ENCODE assay signal across 15 cellular contexts in the genomic region with DNA sequence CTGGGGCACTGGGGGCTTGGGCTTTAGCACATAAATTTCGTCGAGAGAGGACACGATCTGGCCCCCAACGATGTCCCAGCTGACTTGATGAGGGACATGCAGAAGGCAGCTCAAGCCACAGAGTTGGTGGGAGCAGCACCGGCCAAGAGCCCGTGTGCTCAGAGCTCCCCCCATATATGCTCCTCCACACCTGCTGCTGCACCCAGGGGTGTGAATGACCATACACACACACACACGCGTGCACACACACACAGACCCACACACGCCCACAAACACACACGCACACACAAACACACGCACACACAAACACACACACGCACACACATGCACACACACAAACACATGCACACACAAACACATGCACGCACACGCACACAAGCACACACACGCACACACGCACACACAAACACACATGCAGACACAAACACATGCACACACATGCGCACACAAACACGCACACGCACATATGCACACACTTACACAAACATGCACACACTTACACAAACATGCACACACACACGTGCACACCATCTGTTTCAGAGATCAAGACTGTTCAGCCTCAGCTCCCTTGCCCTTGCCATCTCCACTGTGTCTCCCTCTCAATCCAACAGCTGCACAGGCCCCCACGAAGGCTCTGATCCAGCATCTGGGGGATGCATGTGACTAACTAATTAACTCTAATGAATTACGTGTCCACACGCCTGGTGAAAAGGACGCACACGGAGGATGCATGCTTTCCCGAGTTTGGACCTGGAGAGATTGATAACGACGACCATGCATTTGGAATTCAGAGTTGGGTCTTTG.
DNase-seq lines count a peak whose midpoint lies in the region; ATAC-seq and TF ChIP-seq lines count a peak whose summit lies in the region.
"Had no signal": no experiment of that assay in that cellular context is flagged by ENCODE, and none has a peak within 500 bp of the region (broad histone marks: within the 10 kb centered on the region; RNA-seq: fewer than 3 reads in every experiment).

No MANE protein-coding gene starts in this region.

- H2BK120ac ChIP-seq in IMR-90 (ENCODE audit: low read depth, low read length) (no peak overlapping the region), neuronal stem cell (ENCODE audit: low read depth, low read length) (peak overlapping the region; percentile 29)

- no peak overlapping the region for H4K91ac ChIP-seq in IMR-90 (ENCODE audit: insufficient read depth, low read depth, low read length)
- peak overlapping the region; percentile 47 for H4K91ac ChIP-seq in neuronal stem cell (ENCODE audit: low read depth, low read length, poor library complexity)

- H3K79me1 ChIP-seq in IMR-90 (ENCODE audit: low read depth in 1 of 2, low read length in 2 of 2): no peaks in the 10 kb centered on the region
- H3K79me1 ChIP-seq in neuronal stem cell (ENCODE audit: low read depth, low read length): no peaks in the 10 kb centered on the region

- no peak overlapping the region for H2BK20ac ChIP-seq in IMR-90 (ENCODE audit: low read depth, low read length)

- H2BK5ac ChIP-seq in IMR-90 (ENCODE audit: low read depth, low read length, poor library complexity, severe bottlenecking) (peak overlapping the region; percentile 54), neuronal stem cell (ENCODE audit: low read length) (no peak overlapping the region)

- H3K9ac ChIP-seq in IMR-90 (ENCODE audit: low read depth, low read length): no peak overlapping the region
- peak overlapping the region; percentile 64 for H3K9ac ChIP-seq in neuronal stem cell (ENCODE audit: low read depth, low read length, poor library complexity)

- no peak overlapping the region for H3K4me2 ChIP-seq in IMR-90 (ENCODE audit: low read depth, low read length)
- H3K4me2 ChIP-seq in neuronal stem cell (ENCODE audit: insufficient read depth, low read length, poor library complexity, severe bottlenecking): no peak overlapping the region

- H3K9me1 ChIP-seq in IMR-90 (ENCODE audit: insufficient read depth, low read length): no peaks in the 10 kb centered on the region

- POLR2A ChIA-PET in activated CD4-positive, alpha-beta memory T cell treated with anti-CD3 and anti-CD28 coated beads, Interleukin-2, amount 10 ng/mL, durations not matched to agents 7 days and 5 days (lab: Charles Lee): interaction anchor here (0.6 to 0.9 kb wide), 2 partner anchors 10 to 17 kb away, joined by 3 read pairs; no protein-coding TSS in a partner anchor
- POLR2A ChIA-PET in activated CD4-positive, alpha-beta memory T cell treated with anti-CD3 and anti-CD28 coated beads for 36 hours (lab: Charles Lee): no interaction called here
- POLR2A ChIA-PET in IMR-90 (lab: Charles Lee; ENCODE audit: unreplicated experiment): no interaction called here

- H2AFZ ChIP-seq in IMR-90 (replicated peaks; ENCODE audit: low read length, poor library complexity): no peak overlapping the region
- H2AFZ ChIP-seq in neuronal stem cell (ENCODE audit: low read length): no peak overlapping the region

- TF ChIP-seq RAD21 in IMR-90 (IDR thresholded peaks at IDR 0.05; ENCODE audit: low read length): no peak

- no peak overlapping the region for H3K56ac ChIP-seq in IMR-90 (ENCODE audit: extremely low read depth, insufficient read depth, low read length)

- H3K4me3 ChIP-seq in IMR-90 (ENCODE audit: insufficient read depth, low read depth, low read length) (no peak overlapping the region), neuronal stem cell (ENCODE audit: low read length in 2 of 2) (peak overlapping the region in 1 of 2 donors; percentile 58), lower leg skin (ENCODE audit: low read depth, poor library complexity, severe bottlenecking) (no peak overlapping the region)
- H3K4me3 ChIP-seq: suprapubic skin had no signal

- H3K27ac ChIP-seq in IMR-90 (ENCODE audit: insufficient read depth, low read length): no peak overlapping the region
- no peak overlapping the region for H3K27ac ChIP-seq in neuronal stem cell (replicated peaks; ENCODE audit: low read length)
- H3K27ac ChIP-seq: suprapubic skin had no signal

- H4K20me1 ChIP-seq in IMR-90 (ENCODE audit: insufficient read depth, low read length): no peaks in the 10 kb centered on the region; the same call in 1 of the 2 replicates

- H3K36me3 ChIP-seq in IMR-90 (ENCODE audit: control insufficient read depth, insufficient read depth, low read length): no peaks in the 10 kb centered on the region
- peaks cover 0 to 2% of the 10 kb centered on the region in 2 donors for H3K36me3 ChIP-seq in neuronal stem cell (replicated peaks in 1 of 2; ENCODE audit: control insufficient read depth in 2 of 2, insufficient read depth in 2 of 2, low read length in 2 of 2)
- H3K36me3 ChIP-seq: suprapubic skin had no signal

- no peak overlapping the region for H2AK5ac ChIP-seq in IMR-90 (ENCODE audit: low read depth, low read length)
- no peak overlapping the region for H2AK5ac ChIP-seq in neuronal stem cell (ENCODE audit: low read depth, low read length)

- peaks cover 13% of the 10 kb centered on the region for H3K36me3 Mint-ChIP-seq in activated CD4-positive, alpha-beta memory T cell treated with anti-CD3 and anti-CD28 coated beads, Interleukin-2, amount 10 ng/mL, durations not matched to agents 7 days and 5 days (ENCODE audit: low read depth)
- peaks cover 14% of the 10 kb centered on the region for H3K36me3 Mint-ChIP-seq in activated CD4-positive, alpha-beta memory T cell treated with anti-CD3 and anti-CD28 coated beads for 36 hours
- no peaks in the 10 kb centered on the region for H3K36me3 Mint-ChIP-seq in activated T-helper 17 cell treated with anti-CD3 and anti-CD28 coated beads, Interleukin-2, amount 50 U/mL, for 72 hours (ENCODE audit: low read depth)

- H4K5ac ChIP-seq in IMR-90 (ENCODE audit: low read depth, low read length): no peak overlapping the region

- no peak overlapping the region for H2AK9ac ChIP-seq in IMR-90 (replicated peaks; ENCODE audit: low read depth, low read length, poor library complexity)

- peaks cover 15% of the 10 kb centered on the region for H3K9me3 Mint-ChIP-seq in activated CD4-positive, alpha-beta memory T cell treated with anti-CD3 and anti-CD28 coated beads, Interleukin-2, amount 10 ng/mL, durations not matched to agents 7 days and 5 days
- H3K9me3 Mint-ChIP-seq in activated CD4-positive, alpha-beta memory T cell treated with anti-CD3 and anti-CD28 coated beads for 36 hours: peaks cover 13% of the 10 kb centered on the region
- peaks cover 10% of the 10 kb centered on the region for H3K9me3 Mint-ChIP-seq in activated T-helper 17 cell treated with anti-CD3 and anti-CD28 coated beads, Interleukin-2, amount 50 U/mL, for 72 hours

- peaks cover 11% of the 10 kb centered on the region for H3K9me3 ChIP-seq in IMR-90 (ENCODE audit: control insufficient read depth, insufficient read depth, low read length)
- H3K9me3 ChIP-seq in neuronal stem cell (replicated peaks in 1 of 2; ENCODE audit: control insufficient read depth in 2 of 2, insufficient read depth in 1 of 2, low read depth in 1 of 2, low read length in 2 of 2): peaks cover 0 to 4% of the 10 kb centered on the region in 2 donors

- DNase-seq in activated CD4-positive, alpha-beta memory T cell treated with anti-CD3 and anti-CD28 coated beads, Interleukin-2, amount 10 ng/mL, durations not matched to agents 7 days and 5 days: no peak
- no peak for DNase-seq in activated CD4-positive, alpha-beta memory T cell treated with anti-CD3 and anti-CD28 coated beads for 36 hours
- no peak for DNase-seq in IMR-90
- DNase-seq in neuronal stem cell (ENCODE audit: low spot score): no peak
- DNase-seq in hypothalamus (lab: John Stamatoyannopoulos, UW): no peak
- no peak for DNase-seq in lower leg skin (ENCODE audit: low spot score in 2 of 2)
- no peak for DNase-seq in SIG-M5 (lab: John Stamatoyannopoulos, UW)
- DNase-seq: activated CD4-positive, alpha-beta T cell treated with anti-CD3 and anti-CD28 coated beads, Interleukin-2, amount 50 U/mL, for 4 hours; Caco-2; MM.1S; NCI-H2081 treated with DMSO at 0.1 percent for 48 hours had no signal

- H3K4me3 Mint-ChIP-seq in activated CD4-positive, alpha-beta memory T cell treated with anti-CD3 and anti-CD28 coated beads, Interleukin-2, amount 10 ng/mL, durations not matched to agents 7 days and 5 days: no peak overlapping the region
- H3K4me3 Mint-ChIP-seq in activated CD4-positive, alpha-beta memory T cell treated with anti-CD3 and anti-CD28 coated beads for 36 hours: no peak overlapping the region
- peak overlapping the region; percentile 9 for H3K4me3 Mint-ChIP-seq in activated T-helper 17 cell treated with anti-CD3 and anti-CD28 coated beads, Interleukin-2, amount 50 U/mL, for 72 hours
- H3K4me3 Mint-ChIP-seq: activated T-helper 1 cell treated with anti-CD3 and anti-CD28 coated beads, Interleukin-12 subunit alpha, Interleukin-12 subunit beta, Interleukin-2, Interleukin-4 antibody, amounts not matched to agents 30 ng/mL and 10 ng/mL and 1 ng/mL, durations not matched to agents 14 hours and 24 hours and 36 hours had no signal

- H2BK15ac ChIP-seq in IMR-90 (ENCODE audit: low read depth, low read length) (no peak overlapping the region), neuronal stem cell (ENCODE audit: low read length) (no peak overlapping the region)

- dilution Hi-C loops in IMR-90 (cut with HindIII; ENCODE audit: low sequenced_read_pairs, unreplicated experiment): no loop called here

- H2BK12ac ChIP-seq in neuronal stem cell (ENCODE audit: low read length): no peak overlapping the region

- H3K18ac ChIP-seq in IMR-90 (ENCODE audit: low read depth, low read length) (no peak overlapping the region), neuronal stem cell (ENCODE audit: low read length) (peak overlapping the region; percentile 50)

- TF ChIP-seq POLR2A in IMR-90 (IDR thresholded peaks at IDR 0.05; ENCODE audit: low read depth, low read length) (no peak), lower leg skin (IDR thresholded peaks at IDR 0.05) (no peak)

- peaks cover 36% of the 10 kb centered on the region for H3K4me1 Mint-ChIP-seq in activated CD4-positive, alpha-beta memory T cell treated with anti-CD3 and anti-CD28 coated beads, Interleukin-2, amount 10 ng/mL, durations not matched to agents 7 days and 5 days
- peaks cover 56% of the 10 kb centered on the region for H3K4me1 Mint-ChIP-seq in activated CD4-positive, alpha-beta memory T cell treated with anti-CD3 and anti-CD28 coated beads for 36 hours (ENCODE audit: low read depth)
- H3K4me1 Mint-ChIP-seq in activated T-helper 17 cell treated with anti-CD3 and anti-CD28 coated beads, Interleukin-2, amount 50 U/mL, for 72 hours: peaks cover 25% of the 10 kb centered on the region

- H3K4ac ChIP-seq in IMR-90 (ENCODE audit: low read depth, low read length) (no peak overlapping the region), neuronal stem cell (ENCODE audit: low read length) (no peak overlapping the region)

- 66% methylated on average over 16 of the region's 28 CpGs; no CpG with 5 or more reads in 1 of the 2 experiments for WGBS in IMR-90 (ENCODE audit: extremely low coverage in 2 of 2, insufficient read length in 1 of 2), 2 experiments
- WGBS in neuronal stem cell (ENCODE audit: extremely low coverage in 2 of 2, insufficient read length in 2 of 2, insufficient replicate concordance in 1 of 2), 2 donors: 100% methylated on average over 4 of the region's 28 CpGs; no CpG with 5 or more reads in 1 of the 2 donors
- WGBS in lower leg skin, 2 donors: 62 to 74% methylated on average over 28 of the region's 28 CpGs

- no TSS peak for BruUV-seq in IMR-90 (replicated peaks; lab: Mats Ljungman, UMichigan)

- no peak for TF ChIP-seq CTCF in IMR-90 (conservative IDR thresholded peaks at IDR 0.05; ENCODE audit: low read depth, low read length)
- TF ChIP-seq CTCF in lower leg skin (IDR thresholded peaks at IDR 0.05): no peak

- H3K23ac ChIP-seq in IMR-90 (ENCODE audit: low read depth, low read length): no peak overlapping the region
- H3K23ac ChIP-seq in neuronal stem cell (ENCODE audit: low read depth, low read length, poor library complexity): peak overlapping the region; percentile 38

- H4K8ac ChIP-seq in IMR-90 (ENCODE audit: low read depth in 2 of 2, low read length in 2 of 2): no peak overlapping the region
- peak overlapping the region; percentile 73 for H4K8ac ChIP-seq in neuronal stem cell (ENCODE audit: low read depth, low read length)

- CTCF ChIA-PET in activated CD4-positive, alpha-beta memory T cell treated with anti-CD3 and anti-CD28 coated beads, Interleukin-2, amount 10 ng/mL, durations not matched to agents 7 days and 5 days (lab: Charles Lee): interaction anchor here (1.1 kb wide), 1 partner anchor 29 kb away, joined by 3 read pairs; no protein-coding TSS in a partner anchor
- CTCF ChIA-PET in activated CD4-positive, alpha-beta memory T cell treated with anti-CD3 and anti-CD28 coated beads for 36 hours (lab: Charles Lee): no interaction called here
- CTCF ChIA-PET in IMR-90 (lab: Yijun Ruan, JAX): no interaction called here

- intact Hi-C loops in activated CD4-positive, alpha-beta memory T cell treated with anti-CD3 and anti-CD28 coated beads for 36 hours (cut with micrococcal nuclease): no loop called here
- intact Hi-C loops in IMR-90 (cut with micrococcal nuclease): no loop called here
- intact Hi-C loops in lower leg skin (cut with DNase I; ENCODE audit: low total_unique reads): no loop called here

- peaks cover 18% of the 10 kb centered on the region for H3K27me3 Mint-ChIP-seq in activated CD4-positive, alpha-beta memory T cell treated with anti-CD3 and anti-CD28 coated beads, Interleukin-2, amount 10 ng/mL, durations not matched to agents 7 days and 5 days
- no peaks in the 10 kb centered on the region for H3K27me3 Mint-ChIP-seq in activated CD4-positive, alpha-beta memory T cell treated with anti-CD3 and anti-CD28 coated beads for 36 hours
- no peaks in the 10 kb centered on the region for H3K27me3 Mint-ChIP-seq in activated T-helper 17 cell treated with anti-CD3 and anti-CD28 coated beads, Interleukin-2, amount 50 U/mL, for 72 hours

- H3K27me3 ChIP-seq in IMR-90 (ENCODE audit: control insufficient read depth, insufficient read depth, low read length) (peaks cover 29% of the 10 kb centered on the region), neuronal stem cell (ENCODE audit: control insufficient read depth in 3 of 3, insufficient read depth in 3 of 3, low read depth in 1 of 3, low read length in 3 of 3) (peaks cover 0 to 22% (median 0%) of the 10 kb centered on the region in 3 experiments)

- H3K4me1 ChIP-seq in IMR-90 (ENCODE audit: control insufficient read depth, insufficient read depth, low read length) (no peaks in the 10 kb centered on the region), neuronal stem cell (ENCODE audit: control insufficient read depth in 2 of 2, insufficient read depth in 1 of 2, low read depth in 1 of 2, low read length in 2 of 2) (peaks cover 0 to 7% of the 10 kb centered on the region in 2 donors)
- H3K4me1 ChIP-seq: Caco-2, suprapubic skin had no signal

- H3K27ac Mint-ChIP-seq in activated CD4-positive, alpha-beta memory T cell treated with anti-CD3 and anti-CD28 coated beads, Interleukin-2, amount 10 ng/mL, durations not matched to agents 7 days and 5 days: peak overlapping the region; percentile 18
- no peak overlapping the region for H3K27ac Mint-ChIP-seq in activated CD4-positive, alpha-beta memory T cell treated with anti-CD3 and anti-CD28 coated beads for 36 hours
- no peak overlapping the region for H3K27ac Mint-ChIP-seq in activated T-helper 17 cell treated with anti-CD3 and anti-CD28 coated beads, Interleukin-2, amount 50 U/mL, for 72 hours
- H3K27ac Mint-ChIP-seq: activated T-helper 1 cell treated with anti-CD3 and anti-CD28 coated beads, Interleukin-12 subunit alpha, Interleukin-12 subunit beta, Interleukin-2, Interleukin-4 antibody, amounts not matched to agents 30 ng/mL and 10 ng/mL and 1 ng/mL, durations not matched to agents 14 hours and 24 hours and 36 hours had no signal

- ATAC-seq in IMR-90 (ENCODE audit: low read depth): no peak
- no peak for ATAC-seq in activated T-helper 17 cell treated with anti-CD3 and anti-CD28 coated beads, Interleukin-2, amount 50 U/mL, for 72 hours (replicated peaks)
- ATAC-seq: esophagus mucosa had no signal

- H3K14ac ChIP-seq in IMR-90 (replicated peaks; ENCODE audit: low read depth, low read length): no peak overlapping the region
- peak overlapping the region; percentile 49 for H3K14ac ChIP-seq in neuronal stem cell (ENCODE audit: low read length)

- in situ Hi-C loops in IMR-90 (cut with MboI; ENCODE audit: low sequenced_read_pairs): no loop called here
